Comparison of ENCODE assay signal across 15 cellular contexts in genomic region chr5:109486200-109486804, GRCh38.
A peak's percentile ranks its signal among the peaks of the same experiment; 100 is the strongest.
DNase-seq lines count a peak whose midpoint lies in the region; ATAC-seq and TF ChIP-seq lines count a peak whose summit lies in the region.
"Had no signal": no experiment of that assay in that cellular context is flagged by ENCODE, and none has a peak within 500 bp of the region (broad histone marks: within the 10 kb centered on the region; RNA-seq: fewer than 3 reads in every experiment).

No MANE protein-coding gene starts in this region.

- TF ChIP-seq CTCF in heart left ventricle (IDR thresholded peaks at IDR 0.05) (no peak), upper lobe of left lung (IDR thresholded peaks at IDR 0.05) (no peak), MCF 10A (IDR thresholded peaks at IDR 0.05; ENCODE audit: unreplicated experiment) (no peak)

- H3K4me3 ChIP-seq in heart left ventricle (no peak overlapping the region), upper lobe of left lung (no peak overlapping the region)
- H3K4me3 ChIP-seq: BLaER1 treated with 17β-estradiol and CSF1 and Interleukin-3, amounts not matched to agents 10 nM and 100 nM; Peyer's patch had no signal

- H3K27me3 ChIP-seq in heart left ventricle (no peaks in the 10 kb centered on the region), upper lobe of left lung (no peaks in the 10 kb centered on the region)
- H3K27me3 ChIP-seq: BLaER1 treated with 17β-estradiol and CSF1 and Interleukin-3, amounts not matched to agents 10 nM and 100 nM; Peyer's patch had no signal

- H3K4me1 ChIP-seq in heart left ventricle (peaks cover 0 to 25% (median 10%) of the 10 kb centered on the region in 12 donors), upper lobe of left lung (peaks cover 12 to 33% (median 18%) of the 10 kb centered on the region in 4 donors)

- no peaks in the 10 kb centered on the region for H3K27me3 Mint-ChIP-seq in MCF 10A (ENCODE audit: insufficient read depth, unreplicated experiment)

- intact Hi-C loops in heart left ventricle (cut with DNase I): loop anchor here in 1 of 10 donors (10.0 kb wide), 1 partner anchor 198 kb away; the partner anchor contains the start of gene MAN2A1
- intact Hi-C loops in MCF 10A (cut with micrococcal nuclease): no loop called here

- H3K27ac Mint-ChIP-seq in MCF 10A (ENCODE audit: low read depth, unreplicated experiment): no peak overlapping the region

- ATAC-seq in heart left ventricle (peak in 3 of 4 donors; percentile 49 to 80 (median 75)), upper lobe of left lung (ENCODE audit: low FRiP score in 2 of 2) (peak; percentile 29 to 38), HG02678 (IDR thresholded peaks at IDR 0.05; ENCODE audit: unreplicated experiment) (no peak)
- ATAC-seq: SK-N-SH treated with all-trans-retinoic acid at 6 μM for 48 hours had no signal

- H3K9me3 ChIP-seq in heart left ventricle (no peaks in the 10 kb centered on the region), upper lobe of left lung (no peaks in the 10 kb centered on the region)
- H3K9me3 ChIP-seq: Peyer's patch had no signal

- DNase-seq in NCI-H446 treated with DMSO at 0.1 percent for 48 hours (lab: John Stamatoyannopoulos, UW) (peak; percentile 52), astrocyte of the hippocampus (ENCODE audit: low read depth, low spot score) (peak; percentile 86), heart left ventricle (peak in 3 of 5 donors; percentile 24 to 59 (median 30)), upper lobe of left lung (no peak), MCF 10A (ENCODE audit: unreplicated experiment) (no peak), SIG-M5 (lab: John Stamatoyannopoulos, UW) (no peak)
- DNase-seq: DMS79 treated with DMSO at 0.1 percent for 48 hours, KG1, NCI-H1436, NCI-H1930, Peyer's patch, SHP77 had no signal

- POLR2A ChIA-PET in MCF 10A (lab: Yijun Ruan, JAX): no interaction called here

- no peak for TF ChIP-seq EP300 in upper lobe of left lung (IDR thresholded peaks at IDR 0.05)

- no peaks in the 10 kb centered on the region for H3K4me1 Mint-ChIP-seq in MCF 10A (ENCODE audit: insufficient read depth, unreplicated experiment)

- H3K4me3 Mint-ChIP-seq in MCF 10A (ENCODE audit: unreplicated experiment): no peak overlapping the region

- no TSS peak for BruUV-seq in MCF 10A (replicated peaks; lab: Mats Ljungman, UMichigan)

- TF ChIP-seq POLR2A in heart left ventricle (IDR thresholded peaks at IDR 0.05) (no peak), upper lobe of left lung (IDR thresholded peaks at IDR 0.05) (no peak)

- CTCF ChIA-PET in MCF 10A (lab: Yijun Ruan, JAX): interaction anchor here (0.6 to 0.7 kb wide), 2 partner anchors 130 to 765 kb away, joined by 3 read pairs; no protein-coding TSS in a partner anchor

- no peaks in the 10 kb centered on the region for H3K36me3 Mint-ChIP-seq in MCF 10A (ENCODE audit: insufficient read depth, unreplicated experiment)

- H3K9me3 Mint-ChIP-seq in MCF 10A (ENCODE audit: unreplicated experiment): no peaks in the 10 kb centered on the region

- H3K27ac ChIP-seq in heart left ventricle (no peak overlapping the region), upper lobe of left lung (peak overlapping the region in 1 of 4 donors; percentile 15)
- H3K27ac ChIP-seq: BLaER1 treated with 17β-estradiol and CSF1 and Interleukin-3, amounts not matched to agents 10 nM and 100 nM; Peyer's patch had no signal

- H3K36me3 ChIP-seq in heart left ventricle (no peaks in the 10 kb centered on the region), upper lobe of left lung (no peaks in the 10 kb centered on the region)
- H3K36me3 ChIP-seq: BLaER1 treated with 17β-estradiol and CSF1 and Interleukin-3, amounts not matched to agents 10 nM and 100 nM; Peyer's patch had no signal

- WGBS in heart left ventricle, 4 donors: 69 to 76% (median 74%) methylated on average over 10 of the region's 10 CpGs
- 84 to 87% methylated on average over 9 to 10 of the region's 10 CpGs for WGBS in upper lobe of left lung, 2 donors

Comparison
In these comparisons a context has a peak if more than half of its experiments do, and no peak if none do; other contexts are left out.
1. DNase-seq: peak in NCI-H446 treated with DMSO at 0.1 percent for 48 hours (single experiment), astrocyte of the hippocampus (single experiment) and heart left ventricle (3 of 5); none in upper lobe of left lung (0 of 2), MCF 10A (single experiment) and SIG-M5 (single experiment).